ENCODE assay signal across 28 cellular contexts in the genomic region with DNA sequence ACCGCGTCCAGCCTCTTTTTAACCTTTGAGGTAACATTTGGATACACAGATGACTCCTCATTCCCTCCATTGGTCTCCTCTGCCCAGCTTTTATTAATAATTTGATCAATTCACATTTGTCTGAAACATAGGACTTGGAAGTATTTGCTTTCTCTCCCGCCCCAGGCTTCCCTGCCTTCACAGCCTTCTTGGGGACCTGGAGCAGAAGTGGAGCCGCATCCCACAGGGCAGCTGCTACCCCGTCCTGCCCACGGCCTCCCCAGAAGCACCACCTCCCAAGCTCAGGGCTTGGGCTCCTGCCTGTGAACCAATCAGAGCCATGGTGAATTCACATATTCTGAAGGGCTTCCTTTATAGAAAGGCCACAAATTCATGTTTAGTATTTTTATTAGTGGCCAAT.
"Had no signal": no experiment of that assay in that cellular context is flagged by ENCODE, and none has a peak within 500 bp of the region (broad histone marks: within the 10 kb centered on the region; RNA-seq: fewer than 3 reads in every experiment).

No MANE protein-coding gene starts in this region.

- ATAC-seq: heart right ventricle; left colon; left lung; lower lobe of right lung; natural killer cell; stimulated activated effector memory CD8-positive, alpha-beta T cell treated with anti-CD3 and anti-CD28 coated beads, Interleukin-12 subunit alpha, Interleukin-12 subunit beta, amount 100 ng/mL, for 72 hours had no signal

- H3K79me2 ChIP-seq: hepatocyte had no signal

- H3K27ac ChIP-seq: heart right ventricle, hepatocyte, left lung, lower lobe of right lung, neural progenitor cell, neutrophil, ovary, right atrium auricular region, tibial nerve, vagina had no signal

- H2AFZ ChIP-seq: hepatocyte, neural progenitor cell had no signal

- H3K4me3 ChIP-seq: heart right ventricle, hepatocyte, left lung, lower lobe of right lung, neural progenitor cell, ovary, right atrium auricular region, smooth muscle cell, tibial nerve, vagina had no signal

- H3K4me3 Mint-ChIP-seq: mesothelial cell of epicardium; naive B cell; natural killer cell; nephron progenitor cell; neural progenitor cell; stimulated activated effector memory CD8-positive, alpha-beta T cell treated with anti-CD3 and anti-CD28 coated beads, Interleukin-12 subunit alpha, Interleukin-12 subunit beta, amount 100 ng/mL, for 72 hours; stimulated activated naive CD8-positive, alpha-beta T cell treated with anti-CD3 and anti-CD28 coated beads, Interleukin-15, Interleukin-2, amounts not matched to agents 100 ng/mL and 50 ng/mL, for 24 hours; type B pancreatic cell had no signal

- DNase-seq: heart right ventricle; islet precursor cell; kidney glomerular epithelial cell; lower lobe of right lung; mammary epithelial cell; mesenchymal stem cell; naive B cell; natural killer cell; nephron progenitor cell; occipital lobe; stimulated activated CD4-positive, alpha-beta T cell treated with anti-CD3 and anti-CD28 coated beads, Interleukin-4, amount 100 ng/mL, for 24 hours; stimulated activated naive CD4-positive, alpha-beta T cell; substantia nigra had no signal

- H3K27me3 ChIP-seq: heart right ventricle, hepatocyte, left lung, neural progenitor cell, neutrophil, ovary, right atrium auricular region, tibial nerve, vagina had no signal

- H3K27me3 Mint-ChIP-seq: naive B cell; progenitor cell of endocrine pancreas; stimulated activated naive CD8-positive, alpha-beta T cell treated with anti-CD3 and anti-CD28 coated beads, Interleukin-15, Interleukin-2, amounts not matched to agents 100 ng/mL and 50 ng/mL, for 24 hours had no signal

- H3K36me3 ChIP-seq: heart right ventricle, left lung, lower lobe of right lung, neural progenitor cell, neutrophil, ovary, right atrium auricular region, tibial nerve, vagina had no signal

- H3K27ac Mint-ChIP-seq: mesothelial cell of epicardium; naive B cell; natural killer cell; neural progenitor cell; progenitor cell of endocrine pancreas; stimulated activated effector memory CD8-positive, alpha-beta T cell treated with anti-CD3 and anti-CD28 coated beads, Interleukin-12 subunit alpha, Interleukin-12 subunit beta, amount 100 ng/mL, for 72 hours; stimulated activated naive CD8-positive, alpha-beta T cell treated with anti-CD3 and anti-CD28 coated beads, Interleukin-15, Interleukin-2, amounts not matched to agents 100 ng/mL and 50 ng/mL, for 24 hours; type B pancreatic cell had no signal

- H3K4me1 Mint-ChIP-seq: mesothelial cell of epicardium; natural killer cell; nephron progenitor cell; stimulated activated effector memory CD8-positive, alpha-beta T cell treated with anti-CD3 and anti-CD28 coated beads, Interleukin-12 subunit alpha, Interleukin-12 subunit beta, amount 100 ng/mL, for 72 hours had no signal

- H3K4me1 ChIP-seq: heart right ventricle, left lung, lower lobe of right lung, neural progenitor cell, right atrium auricular region, tibial nerve, vagina had no signal

- H3K4me2 ChIP-seq: hepatocyte, neural progenitor cell, smooth muscle cell had no signal

- H3K9me3 ChIP-seq: lower lobe of right lung, neutrophil, ovary, right atrium auricular region, vagina had no signal
